10 cellular contexts compared by ENCODE assay signal in genomic region chr5:72557147-72557501, GRCh38. TPM values are rescaled to one million over a fixed set of nuclear protein-coding genes. Genes with fewer than 3 reads are reported as not detected.
A peak's percentile ranks its signal among the peaks of the same experiment; 100 is the strongest.
DNase-seq lines count a peak whose midpoint lies in the region; ATAC-seq and TF ChIP-seq lines count a peak whose summit lies in the region.
"Had no signal": no experiment of that assay in that cellular context is flagged by ENCODE, and none has a peak within 500 bp of the region (broad histone marks: within the 10 kb centered on the region; RNA-seq: fewer than 3 reads in every experiment).

No MANE protein-coding gene starts in this region.

- CTCF ChIA-PET in MCF 10A (lab: Yijun Ruan, JAX), result no interaction called here

- H3K4me3 ChIP-seq in breast epithelium (peak overlapping the region; percentile 41 to 63 (median 46)), adipocyte (ENCODE audit: low read length) (peak overlapping the region; percentile 62), mesodermal cell (ENCODE audit: extremely low read depth, insufficient read depth, low read length, poor library complexity, severe bottlenecking) (no peak overlapping the region), uterus (peak overlapping the region; percentile 11 to 39)
- H3K4me3 ChIP-seq: K562 had no signal

- H3K36me3 Mint-ChIP-seq in MCF 10A (ENCODE audit: insufficient read depth, unreplicated experiment), result no peaks in the 10 kb centered on the region

- WGBS in mesodermal cell (ENCODE audit: insufficient coverage in 2 of 2), 2 experiments, result 51 to 57% methylated on average over 8 to 11 of the region's 13 CpGs

- ATAC-seq in omental fat pad (ENCODE audit: low FRiP score), result no peak
- no peak for ATAC-seq in GM18519 (IDR thresholded peaks at IDR 0.05; ENCODE audit: low FRiP score, unreplicated experiment)
- ATAC-seq: K562 had no signal

- H3K4me1 ChIP-seq in breast epithelium (no peaks in the 10 kb centered on the region), adipocyte (ENCODE audit: control insufficient read depth, insufficient read depth, low read length) (peaks cover 33% of the 10 kb centered on the region), mesodermal cell (ENCODE audit: control insufficient read depth, insufficient read depth, low read length, poor library complexity, severe bottlenecking) (peaks cover 14% of the 10 kb centered on the region), uterus (peaks cover 0 to 7% of the 10 kb centered on the region in 2 donors)

- H3K36me3 ChIP-seq in breast epithelium (no peaks in the 10 kb centered on the region), adipocyte (ENCODE audit: control insufficient read depth, insufficient read depth, low read length, severe bottlenecking) (no peaks in the 10 kb centered on the region), mesodermal cell (ENCODE audit: control insufficient read depth, insufficient read depth, low read length) (no peaks in the 10 kb centered on the region), uterus (no peaks in the 10 kb centered on the region)

- POLR2A ChIA-PET in MCF 10A (lab: Yijun Ruan, JAX), result no interaction called here

- BruUV-seq in MCF 10A (replicated peaks; lab: Mats Ljungman, UMichigan), result no TSS peak

- TF ChIP-seq POLR2A in breast epithelium (IDR thresholded peaks at IDR 0.05) (no peak), uterus (IDR thresholded peaks at IDR 0.05) (no peak)

- H3K9me3 Mint-ChIP-seq in MCF 10A (ENCODE audit: unreplicated experiment), result no peaks in the 10 kb centered on the region

- DNase-seq in breast epithelium (ENCODE audit: low spot score in 2 of 2), result no peak
- DNase-seq in MCF 10A (ENCODE audit: unreplicated experiment), result no peak
- no peak for DNase-seq in adipocyte (ENCODE audit: low read depth)
- DNase-seq in uterus, result no peak
- DNase-seq in omental fat pad (ENCODE audit: low spot score), result no peak
- no peak for DNase-seq in NK-92 (lab: John Stamatoyannopoulos, UW; ENCODE audit: unreplicated experiment)

- peaks cover 29% of the 10 kb centered on the region for H3K4me1 Mint-ChIP-seq in MCF 10A (ENCODE audit: insufficient read depth, unreplicated experiment)

- intact Hi-C loops in breast epithelium (cut with DNase I; ENCODE audit: low total_unique reads) (no loop called here), MCF 10A (cut with micrococcal nuclease) (no loop called here), uterus (cut with DNase I; ENCODE audit: low total_unique reads) (no loop called here)

- TF ChIP-seq CTCF in breast epithelium (IDR thresholded peaks at IDR 0.05), result no peak
- TF ChIP-seq CTCF in MCF 10A (IDR thresholded peaks at IDR 0.05; ENCODE audit: unreplicated experiment), result no peak
- no peak for TF ChIP-seq CTCF in uterus (IDR thresholded peaks at IDR 0.05)
- TF ChIP-seq CTCF in omental fat pad (IDR thresholded peaks at IDR 0.05), result no peak

- H3K27me3 ChIP-seq in breast epithelium (no peaks in the 10 kb centered on the region), adipocyte (replicated peaks; ENCODE audit: control insufficient read depth, insufficient read depth, low read length) (no peaks in the 10 kb centered on the region), uterus (no peaks in the 10 kb centered on the region)

- no peaks in the 10 kb centered on the region for H3K27me3 Mint-ChIP-seq in MCF 10A (ENCODE audit: insufficient read depth, unreplicated experiment)

- H3K27ac Mint-ChIP-seq in MCF 10A (ENCODE audit: low read depth, unreplicated experiment), result no peak overlapping the region

- peak overlapping the region; percentile 85 for H3K9ac ChIP-seq in adipocyte (ENCODE audit: low read length)

- H3K9me3 ChIP-seq in breast epithelium (no peaks in the 10 kb centered on the region), adipocyte (ENCODE audit: control insufficient read depth, low read length) (no peaks in the 10 kb centered on the region), mesodermal cell (ENCODE audit: control insufficient read depth, low read length) (no peaks in the 10 kb centered on the region), uterus (no peaks in the 10 kb centered on the region)

- no peak overlapping the region for H3K4me3 Mint-ChIP-seq in MCF 10A (ENCODE audit: unreplicated experiment)

- peak overlapping the region; percentile 65 to 81 for H3K27ac ChIP-seq in breast epithelium
- peak overlapping the region; percentile 86 for H3K27ac ChIP-seq in mesodermal cell (ENCODE audit: low read depth, low read length, severe bottlenecking)
- peak overlapping the region; percentile 80 to 90 for H3K27ac ChIP-seq in uterus

RNA-seq across cellular contexts. Expression of gene ZNF366, which starts 49.9 kb away (rescaled TPM):
- total RNA-seq in breast epithelium (1 to 10 TPM; 1.9 to 5.2 (median 2.6) TPM), MCF 10A (2022) (not detected in 2 replicates), uterus (10 to 100 TPM in 2 of 4 donors, 1 to 10 TPM in 1, under 1 TPM in 1; 0.29 to 20.5 (median 12.1) TPM), omental fat pad (10 to 100 TPM in 2 of 4 donors, 1 to 10 TPM in 1, under 1 TPM in 1; 0.74 to 25.2 (median 6.5) TPM)
- polyA plus RNA-seq in mesodermal cell (2013, experiment 1 of 2), result 1.1 TPM
- 0.81 TPM for polyA plus RNA-seq in mesodermal cell (2013, experiment 2 of 2)
- total RNA-seq: Daoy, K562 had no signal
- polyA plus RNA-seq: K562 had no signal
